18 cellular contexts compared by ENCODE assay signal in the genomic region with DNA sequence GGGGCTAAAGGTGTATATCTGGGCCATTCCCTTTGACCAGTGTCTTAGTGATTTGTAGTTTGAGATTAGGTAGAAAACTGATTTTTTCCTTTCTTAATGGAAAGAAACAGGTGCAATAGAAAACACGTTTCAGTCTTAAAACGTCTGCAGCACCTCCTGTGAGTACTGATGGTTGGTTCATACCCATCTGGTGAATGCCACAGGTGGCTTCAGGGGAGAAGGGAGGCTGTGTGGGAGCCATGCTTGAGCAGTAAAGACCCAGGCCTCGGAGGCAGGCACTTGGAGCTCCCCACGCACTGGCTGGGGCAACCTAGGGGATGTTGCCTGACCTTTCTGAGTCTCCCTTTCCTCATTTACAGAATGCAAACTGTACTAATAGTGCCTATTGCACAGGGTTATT.
A peak's percentile ranks its signal among the peaks of the same experiment; 100 is the strongest.
DNase-seq lines count a peak whose midpoint lies in the region; ATAC-seq and TF ChIP-seq lines count a peak whose summit lies in the region.
"Had no signal": no experiment of that assay in that cellular context is flagged by ENCODE, and none has a peak within 500 bp of the region (broad histone marks: within the 10 kb centered on the region; RNA-seq: fewer than 3 reads in every experiment).

No MANE protein-coding gene starts in this region.

- H2BK12ac ChIP-seq in neuronal stem cell (ENCODE audit: low read length) = no peak overlapping the region

- TF ChIP-seq CTCF in MCF 10A (IDR thresholded peaks at IDR 0.05; ENCODE audit: unreplicated experiment) = no peak
- TF ChIP-seq CTCF in mammary epithelial cell (conservative IDR thresholded peaks at IDR 0.05 in 1 of 2, IDR thresholded peaks at IDR 0.05 in 1 of 2; ENCODE audit: extremely low read depth in 1 of 2, insufficient read depth in 1 of 2, low read depth in 1 of 2, low read length in 2 of 2) = no peak
- no peak for TF ChIP-seq CTCF in Calu3 (IDR thresholded peaks at IDR 0.05; ENCODE audit: unreplicated experiment)
- TF ChIP-seq CTCF in omental fat pad (IDR thresholded peaks at IDR 0.05) = no peak

- H3K36me3 ChIP-seq in mammary epithelial cell (ENCODE audit: insufficient read depth, low read length) (no peaks in the 10 kb centered on the region), adipocyte (ENCODE audit: control insufficient read depth, insufficient read depth, low read length, severe bottlenecking) (no peaks in the 10 kb centered on the region), neuronal stem cell (replicated peaks in 1 of 2; ENCODE audit: control insufficient read depth in 2 of 2, insufficient read depth in 2 of 2, low read length in 2 of 2) (no peaks in the 10 kb centered on the region)
- H3K36me3 ChIP-seq: SJSA1 had no signal

- H3K23ac ChIP-seq in neuronal stem cell (ENCODE audit: low read depth, low read length, poor library complexity) = no peak overlapping the region

- no peak overlapping the region for H3K4me2 ChIP-seq in mammary epithelial cell (ENCODE audit: insufficient read depth, low read depth, low read length)
- H3K4me2 ChIP-seq in neuronal stem cell (ENCODE audit: insufficient read depth, low read length, poor library complexity, severe bottlenecking) = no peak overlapping the region

- H3K4me3 ChIP-seq in mammary epithelial cell (replicated peaks in 1 of 3; ENCODE audit: insufficient read depth in 1 of 3, low read depth in 2 of 3, low read length in 3 of 3) (no peak overlapping the region), adipocyte (ENCODE audit: low read length) (peak overlapping the region; percentile 2), neuronal stem cell (ENCODE audit: low read length in 2 of 2) (no peak overlapping the region)
- H3K4me3 ChIP-seq: SJSA1 had no signal

- 79% methylated on average over 4 of the region's 4 CpGs for WGBS in mammary epithelial cell (ENCODE audit: low coverage, missing lambda C conversion rate)
- WGBS in neuronal stem cell (ENCODE audit: extremely low coverage in 2 of 2, insufficient read length in 2 of 2, insufficient replicate concordance in 1 of 2), 2 donors = no CpG with 5 or more reads among the region's 4 CpGs

- no TSS peak for BruUV-seq in MCF 10A (replicated peaks; lab: Mats Ljungman, UMichigan)
- BruUV-seq in mammary epithelial cell (replicated peaks; lab: Mats Ljungman, UMichigan) = no TSS peak
- BruUV-seq in Calu3 (replicated peaks; lab: Mats Ljungman, UMichigan) = no TSS peak

- H3K4me3 Mint-ChIP-seq in MCF 10A (ENCODE audit: unreplicated experiment) = no peak overlapping the region
- no peak overlapping the region for H3K4me3 Mint-ChIP-seq in Calu3 (ENCODE audit: low read depth, unreplicated experiment)
- H3K4me3 Mint-ChIP-seq: HFFc6 had no signal

- H2BK15ac ChIP-seq in neuronal stem cell (ENCODE audit: low read length) = no peak overlapping the region

- CTCF ChIA-PET in MCF 10A (lab: Yijun Ruan, JAX) (interaction anchor here (1.4 kb wide), 1 partner anchor 486 kb away, joined by 5 read pairs; no protein-coding TSS in a partner anchor), mammary epithelial cell (lab: Charles Lee; ENCODE audit: low non-redundant PET) (no interaction called here), Calu3 (lab: Charles Lee) (interaction anchor here (0.6 to 1.1 kb wide), 4 partner anchors 33 to 345 kb away, joined by 3 to 8 read pairs (median 4); no protein-coding TSS in a partner anchor), HEK293T (lab: Yijun Ruan, JAX) (interaction anchor here (1.1 kb wide), 1 partner anchor 19 kb away, joined by 5 read pairs; no protein-coding TSS in a partner anchor)

- H3K9ac ChIP-seq in mammary epithelial cell (ENCODE audit: insufficient read depth, low read length) = no peak overlapping the region
- H3K9ac ChIP-seq in adipocyte (ENCODE audit: low read length) = no peak overlapping the region
- no peak overlapping the region for H3K9ac ChIP-seq in neuronal stem cell (ENCODE audit: low read depth, low read length, poor library complexity)

- no peak overlapping the region for H2BK120ac ChIP-seq in neuronal stem cell (ENCODE audit: low read depth, low read length)

- in situ Hi-C loops in mammary epithelial cell (cut with MboI; ENCODE audit: low sequenced_read_pairs in 2 of 2) = no loop called here

- ATAC-seq in omental fat pad (ENCODE audit: low FRiP score) = no peak

- H3K36me3 Mint-ChIP-seq in MCF 10A (ENCODE audit: insufficient read depth, unreplicated experiment) (no peaks in the 10 kb centered on the region), Calu3 (ENCODE audit: insufficient read depth, unreplicated experiment) (no peaks in the 10 kb centered on the region)

- dilution Hi-C loops in mammary epithelial cell (cut with HindIII; ENCODE audit: low sequenced_read_pairs) = no loop called here

- intact Hi-C loops in MCF 10A (cut with micrococcal nuclease) (no loop called here), mammary epithelial cell (cut with micrococcal nuclease) (no loop called here), Calu3 (cut with micrococcal nuclease; ENCODE audit: unreplicated experiment) (no loop called here)

- DNase-seq in MCF 10A (ENCODE audit: unreplicated experiment) = no peak
- no peak for DNase-seq in mammary epithelial cell
- DNase-seq in Calu3 = no peak
- no peak for DNase-seq in adipocyte (ENCODE audit: low read depth)
- DNase-seq in neuronal stem cell (ENCODE audit: low spot score) = no peak
- DNase-seq in iPS-NIHi11 (ENCODE audit: low spot score) = no peak
- no peak for DNase-seq in omental fat pad (ENCODE audit: low spot score)
- DNase-seq in HEK293T (ENCODE audit: extremely low spot score) = no peak
- DNase-seq: 8988T, AML-193, H7, Kasumi-1, NCI-H1092, NCI-H1436, NCI-H187 treated with DMSO at 0.1 percent for 48 hours, NCI-H2107 had no signal

- H2AK5ac ChIP-seq in neuronal stem cell (ENCODE audit: low read depth, low read length) = no peak overlapping the region

- no peak overlapping the region for H3K14ac ChIP-seq in neuronal stem cell (ENCODE audit: low read length)

- H2BK5ac ChIP-seq in neuronal stem cell (ENCODE audit: low read length) = no peak overlapping the region

- H3K18ac ChIP-seq in neuronal stem cell (ENCODE audit: low read length) = peak overlapping the region; percentile 53

- H3K27me3 ChIP-seq in mammary epithelial cell (ENCODE audit: insufficient read depth, low read length) (no peaks in the 10 kb centered on the region), adipocyte (replicated peaks; ENCODE audit: control insufficient read depth, insufficient read depth, low read length) (no peaks in the 10 kb centered on the region), neuronal stem cell (ENCODE audit: control insufficient read depth in 3 of 3, insufficient read depth in 3 of 3, low read depth in 1 of 3, low read length in 3 of 3) (no peaks in the 10 kb centered on the region)
- H3K27me3 ChIP-seq: SJSA1 had no signal

- no peaks in the 10 kb centered on the region for H4K20me1 ChIP-seq in mammary epithelial cell (ENCODE audit: insufficient read depth, low read length)

- H3K27ac ChIP-seq in mammary epithelial cell (ENCODE audit: insufficient read depth, low read depth, low read length) (no peak overlapping the region), neuronal stem cell (replicated peaks; ENCODE audit: low read length) (no peak overlapping the region)
- H3K27ac ChIP-seq: SJSA1 had no signal

- no peaks in the 10 kb centered on the region for H3K79me2 ChIP-seq in mammary epithelial cell (ENCODE audit: insufficient read depth, low read length)

- H3K4me1 Mint-ChIP-seq in MCF 10A (ENCODE audit: insufficient read depth, unreplicated experiment) (peaks cover 20% of the 10 kb centered on the region), Calu3 (ENCODE audit: low read depth, unreplicated experiment) (peaks cover 36% of the 10 kb centered on the region)

- H3K9me3 Mint-ChIP-seq in MCF 10A (ENCODE audit: unreplicated experiment) (peaks cover 16% of the 10 kb centered on the region), Calu3 (ENCODE audit: low read depth, unreplicated experiment) (peaks cover 6% of the 10 kb centered on the region)

- H4K91ac ChIP-seq in neuronal stem cell (ENCODE audit: low read depth, low read length, poor library complexity) = no peak overlapping the region

- H3K4me1 ChIP-seq in mammary epithelial cell (ENCODE audit: insufficient read depth, low read length) (no peaks in the 10 kb centered on the region), adipocyte (ENCODE audit: control insufficient read depth, insufficient read depth, low read length) (peaks cover 31% of the 10 kb centered on the region), neuronal stem cell (ENCODE audit: control insufficient read depth in 2 of 2, insufficient read depth in 1 of 2, low read depth in 1 of 2, low read length in 2 of 2) (peaks cover 0 to 5% of the 10 kb centered on the region in 2 donors)

- no peaks in the 10 kb centered on the region for H3K9me3 ChIP-seq in mammary epithelial cell (replicated peaks; ENCODE audit: insufficient read depth, low read length)
- peaks cover 5% of the 10 kb centered on the region for H3K9me3 ChIP-seq in adipocyte (ENCODE audit: control insufficient read depth, low read length)
- no peaks in the 10 kb centered on the region for H3K9me3 ChIP-seq in neuronal stem cell (replicated peaks in 1 of 2; ENCODE audit: control insufficient read depth in 2 of 2, insufficient read depth in 1 of 2, low read depth in 1 of 2, low read length in 2 of 2)
- H3K9me3 ChIP-seq: SJSA1 had no signal

- H3K27me3 Mint-ChIP-seq in MCF 10A (ENCODE audit: insufficient read depth, unreplicated experiment) (no peaks in the 10 kb centered on the region), Calu3 (ENCODE audit: unreplicated experiment) (no peaks in the 10 kb centered on the region)

- H2AFZ ChIP-seq in mammary epithelial cell (ENCODE audit: low read depth, low read length) (no peak overlapping the region), neuronal stem cell (ENCODE audit: low read length) (no peak overlapping the region)

- no peaks in the 10 kb centered on the region for H3K79me1 ChIP-seq in neuronal stem cell (ENCODE audit: low read depth, low read length)

- no peak overlapping the region for H3K4ac ChIP-seq in neuronal stem cell (ENCODE audit: low read length)

- H4K8ac ChIP-seq in neuronal stem cell (ENCODE audit: low read depth, low read length) = no peak overlapping the region

- POLR2A ChIA-PET in MCF 10A (lab: Yijun Ruan, JAX) = interaction anchor here (1.0 to 1.2 kb wide), 2 partner anchors 15 to 324 kb away, joined by 3 to 6 read pairs; no protein-coding TSS in a partner anchor
- POLR2A ChIA-PET in HEK293T (lab: Yijun Ruan, JAX) = no interaction called here

- H3K27ac Mint-ChIP-seq in MCF 10A (ENCODE audit: low read depth, unreplicated experiment) = peak overlapping the region; percentile 29
- peak overlapping the region; percentile 9 for H3K27ac Mint-ChIP-seq in Calu3 (ENCODE audit: unreplicated experiment)
- H3K27ac Mint-ChIP-seq: HFFc6 had no signal

TF ChIP-seq in HEK293T, 16 proteins besides CTCF, POLR2A, EP300 and RAD21 (continues in another document):
- no peak for TF ChIP-seq NFRKB (IDR thresholded peaks at IDR 0.05)
- TF ChIP-seq BHLHE40 (IDR thresholded peaks at IDR 0.05; ENCODE audit: borderline replicate concordance) = no peak
- TF ChIP-seq FOXA1 (IDR thresholded peaks at IDR 0.05) = no peak
- no peak for TF ChIP-seq HDGF (IDR thresholded peaks at IDR 0.05; ENCODE audit: borderline replicate concordance)
- TF ChIP-seq ARNT (IDR thresholded peaks at IDR 0.05) = no peak
- TF ChIP-seq LEF1 (IDR thresholded peaks at IDR 0.05; ENCODE audit: borderline replicate concordance) = no peak
- no peak for TF ChIP-seq L3MBTL2 (conservative IDR thresholded peaks at IDR 0.05)
- TF ChIP-seq ZNF384 (IDR thresholded peaks at IDR 0.05) = no peak
